2 cellular contexts compared by ENCODE assay signal in the genomic region with DNA sequence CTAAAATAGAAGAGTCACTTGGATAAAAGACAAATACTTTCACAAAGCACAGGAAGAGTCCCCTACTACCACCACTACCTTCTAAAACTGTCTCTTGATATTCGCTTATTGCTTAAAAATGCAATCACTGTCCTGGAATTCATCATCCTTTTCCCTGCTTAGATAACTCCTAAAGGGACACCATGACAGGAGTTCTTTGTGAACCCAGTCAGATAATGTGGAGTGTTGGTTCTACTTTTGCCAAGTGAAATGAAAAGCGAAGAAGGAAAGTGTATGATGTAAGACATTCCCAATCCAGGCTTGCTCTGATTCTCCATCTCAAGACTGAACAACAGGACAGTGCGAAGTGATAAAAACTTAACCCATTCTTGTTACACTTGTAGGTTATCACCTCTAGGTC.
TF ChIP-seq lines count a peak whose summit lies in the region.

No MANE protein-coding gene starts in this region.

TF ChIP-seq in H1, 55 proteins besides CTCF, POLR2A, EP300 and RAD21:
- TF ChIP-seq TAF7 (optimal IDR thresholded peaks at IDR 0.05; ENCODE audit: borderline replicate concordance, low read depth, low read length) (no peak), EGR1 (IDR thresholded peaks at IDR 0.05; ENCODE audit: borderline replicate concordance, low read depth, low read length) (no peak), KDM4A (IDR thresholded peaks at IDR 0.05; ENCODE audit: low read depth, low read length, severe bottlenecking) (no peak), NANOG (IDR thresholded peaks at IDR 0.05; ENCODE audit: insufficient read depth, low read depth, low read length, poor library complexity, severe bottlenecking) (no peak), SIRT6 (IDR thresholded peaks at IDR 0.05; ENCODE audit: low read length) (no peak), POLR2AphosphoS5 (IDR thresholded peaks at IDR 0.05; ENCODE audit: low read depth, low read length) (no peak), YY1 (IDR thresholded peaks at IDR 0.05; ENCODE audit: low read depth, low read length) (no peak), CTBP2 (IDR thresholded peaks at IDR 0.05; ENCODE audit: borderline replicate concordance, insufficient read depth, insufficient read length, low read length) (no peak)
- TF ChIP-seq, protein P1, sequence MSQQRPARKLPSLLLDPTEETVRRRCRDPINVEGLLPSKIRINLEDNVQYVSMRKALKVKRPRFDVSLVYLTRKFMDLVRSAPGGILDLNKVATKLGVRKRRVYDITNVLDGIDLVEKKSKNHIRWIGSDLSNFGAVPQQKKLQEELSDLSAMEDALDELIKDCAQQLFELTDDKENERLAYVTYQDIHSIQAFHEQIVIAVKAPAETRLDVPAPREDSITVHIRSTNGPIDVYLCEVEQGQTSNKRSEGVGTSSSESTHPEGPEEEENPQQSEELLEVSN (IDR thresholded peaks at IDR 0.05) = no peak
- TF ChIP-seq, protein P2, sequence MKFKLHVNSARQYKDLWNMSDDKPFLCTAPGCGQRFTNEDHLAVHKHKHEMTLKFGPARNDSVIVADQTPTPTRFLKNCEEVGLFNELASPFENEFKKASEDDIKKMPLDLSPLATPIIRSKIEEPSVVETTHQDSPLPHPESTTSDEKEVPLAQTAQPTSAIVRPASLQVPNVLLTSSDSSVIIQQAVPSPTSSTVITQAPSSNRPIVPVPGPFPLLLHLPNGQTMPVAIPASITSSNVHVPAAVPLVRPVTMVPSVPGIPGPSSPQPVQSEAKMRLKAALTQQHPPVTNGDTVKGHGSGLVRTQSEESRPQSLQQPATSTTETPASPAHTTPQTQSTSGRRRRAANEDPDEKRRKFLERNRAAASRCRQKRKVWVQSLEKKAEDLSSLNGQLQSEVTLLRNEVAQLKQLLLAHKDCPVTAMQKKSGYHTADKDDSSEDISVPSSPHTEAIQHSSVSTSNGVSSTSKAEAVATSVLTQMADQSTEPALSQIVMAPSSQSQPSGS (IDR thresholded peaks at IDR 0.05; ENCODE audit: low read length) = no peak

TF ChIP-seq in WTC11, 78 proteins besides CTCF, POLR2A, EP300 and RAD21:
- no peak for TF ChIP-seq ZNF138 (CRISPR knock-in tag; conservative IDR thresholded peaks at IDR 0.05)
- no peak for TF ChIP-seq ZNF423 (CRISPR knock-in tag; IDR thresholded peaks at IDR 0.05)
- TF ChIP-seq, protein P3, sequence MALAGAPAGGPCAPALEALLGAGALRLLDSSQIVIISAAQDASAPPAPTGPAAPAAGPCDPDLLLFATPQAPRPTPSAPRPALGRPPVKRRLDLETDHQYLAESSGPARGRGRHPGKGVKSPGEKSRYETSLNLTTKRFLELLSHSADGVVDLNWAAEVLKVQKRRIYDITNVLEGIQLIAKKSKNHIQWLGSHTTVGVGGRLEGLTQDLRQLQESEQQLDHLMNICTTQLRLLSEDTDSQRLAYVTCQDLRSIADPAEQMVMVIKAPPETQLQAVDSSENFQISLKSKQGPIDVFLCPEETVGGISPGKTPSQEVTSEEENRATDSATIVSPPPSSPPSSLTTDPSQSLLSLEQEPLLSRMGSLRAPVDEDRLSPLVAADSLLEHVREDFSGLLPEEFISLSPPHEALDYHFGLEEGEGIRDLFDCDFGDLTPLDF (CRISPR knock-in tag; IDR thresholded peaks at IDR 0.05) = no peak
- TF ChIP-seq, protein P4, sequence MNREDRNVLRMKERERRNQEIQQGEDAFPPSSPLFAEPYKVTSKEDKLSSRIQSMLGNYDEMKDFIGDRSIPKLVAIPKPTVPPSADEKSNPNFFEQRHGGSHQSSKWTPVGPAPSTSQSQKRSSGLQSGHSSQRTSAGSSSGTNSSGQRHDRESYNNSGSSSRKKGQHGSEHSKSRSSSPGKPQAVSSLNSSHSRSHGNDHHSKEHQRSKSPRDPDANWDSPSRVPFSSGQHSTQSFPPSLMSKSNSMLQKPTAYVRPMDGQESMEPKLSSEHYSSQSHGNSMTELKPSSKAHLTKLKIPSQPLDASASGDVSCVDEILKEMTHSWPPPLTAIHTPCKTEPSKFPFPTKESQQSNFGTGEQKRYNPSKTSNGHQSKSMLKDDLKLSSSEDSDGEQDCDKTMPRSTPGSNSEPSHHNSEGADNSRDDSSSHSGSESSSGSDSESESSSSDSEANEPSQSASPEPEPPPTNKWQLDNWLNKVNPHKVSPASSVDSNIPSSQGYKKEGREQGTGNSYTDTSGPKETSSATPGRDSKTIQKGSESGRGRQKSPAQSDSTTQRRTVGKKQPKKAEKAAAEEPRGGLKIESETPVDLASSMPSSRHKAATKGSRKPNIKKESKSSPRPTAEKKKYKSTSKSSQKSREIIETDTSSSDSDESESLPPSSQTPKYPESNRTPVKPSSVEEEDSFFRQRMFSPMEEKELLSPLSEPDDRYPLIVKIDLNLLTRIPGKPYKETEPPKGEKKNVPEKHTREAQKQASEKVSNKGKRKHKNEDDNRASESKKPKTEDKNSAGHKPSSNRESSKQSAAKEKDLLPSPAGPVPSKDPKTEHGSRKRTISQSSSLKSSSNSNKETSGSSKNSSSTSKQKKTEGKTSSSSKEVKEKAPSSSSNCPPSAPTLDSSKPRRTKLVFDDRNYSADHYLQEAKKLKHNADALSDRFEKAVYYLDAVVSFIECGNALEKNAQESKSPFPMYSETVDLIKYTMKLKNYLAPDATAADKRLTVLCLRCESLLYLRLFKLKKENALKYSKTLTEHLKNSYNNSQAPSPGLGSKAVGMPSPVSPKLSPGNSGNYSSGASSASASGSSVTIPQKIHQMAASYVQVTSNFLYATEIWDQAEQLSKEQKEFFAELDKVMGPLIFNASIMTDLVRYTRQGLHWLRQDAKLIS (CRISPR knock-in tag; IDR thresholded peaks at IDR 0.05; ENCODE audit: borderline replicate concordance) = no peak
- TF ChIP-seq, protein P5, sequence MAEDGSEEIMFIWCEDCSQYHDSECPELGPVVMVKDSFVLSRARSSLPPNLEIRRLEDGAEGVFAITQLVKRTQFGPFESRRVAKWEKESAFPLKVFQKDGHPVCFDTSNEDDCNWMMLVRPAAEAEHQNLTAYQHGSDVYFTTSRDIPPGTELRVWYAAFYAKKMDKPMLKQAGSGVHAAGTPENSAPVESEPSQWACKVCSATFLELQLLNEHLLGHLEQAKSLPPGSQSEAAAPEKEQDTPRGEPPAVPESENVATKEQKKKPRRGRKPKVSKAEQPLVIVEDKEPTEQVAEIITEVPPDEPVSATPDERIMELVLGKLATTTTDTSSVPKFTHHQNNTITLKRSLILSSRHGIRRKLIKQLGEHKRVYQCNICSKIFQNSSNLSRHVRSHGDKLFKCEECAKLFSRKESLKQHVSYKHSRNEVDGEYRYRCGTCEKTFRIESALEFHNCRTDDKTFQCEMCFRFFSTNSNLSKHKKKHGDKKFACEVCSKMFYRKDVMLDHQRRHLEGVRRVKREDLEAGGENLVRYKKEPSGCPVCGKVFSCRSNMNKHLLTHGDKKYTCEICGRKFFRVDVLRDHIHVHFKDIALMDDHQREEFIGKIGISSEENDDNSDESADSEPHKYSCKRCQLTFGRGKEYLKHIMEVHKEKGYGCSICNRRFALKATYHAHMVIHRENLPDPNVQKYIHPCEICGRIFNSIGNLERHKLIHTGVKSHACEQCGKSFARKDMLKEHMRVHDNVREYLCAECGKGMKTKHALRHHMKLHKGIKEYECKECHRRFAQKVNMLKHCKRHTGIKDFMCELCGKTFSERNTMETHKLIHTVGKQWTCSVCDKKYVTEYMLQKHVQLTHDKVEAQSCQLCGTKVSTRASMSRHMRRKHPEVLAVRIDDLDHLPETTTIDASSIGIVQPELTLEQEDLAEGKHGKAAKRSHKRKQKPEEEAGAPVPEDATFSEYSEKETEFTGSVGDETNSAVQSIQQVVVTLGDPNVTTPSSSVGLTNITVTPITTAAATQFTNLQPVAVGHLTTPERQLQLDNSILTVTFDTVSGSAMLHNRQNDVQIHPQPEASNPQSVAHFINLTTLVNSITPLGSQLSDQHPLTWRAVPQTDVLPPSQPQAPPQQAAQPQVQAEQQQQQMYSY (CRISPR knock-in tag; IDR thresholded peaks at IDR 0.05) = no peak
- TF ChIP-seq FOXJ3 (CRISPR knock-in tag; IDR thresholded peaks at IDR 0.05; ENCODE audit: borderline replicate concordance) = no peak
- TF ChIP-seq, protein P6, sequence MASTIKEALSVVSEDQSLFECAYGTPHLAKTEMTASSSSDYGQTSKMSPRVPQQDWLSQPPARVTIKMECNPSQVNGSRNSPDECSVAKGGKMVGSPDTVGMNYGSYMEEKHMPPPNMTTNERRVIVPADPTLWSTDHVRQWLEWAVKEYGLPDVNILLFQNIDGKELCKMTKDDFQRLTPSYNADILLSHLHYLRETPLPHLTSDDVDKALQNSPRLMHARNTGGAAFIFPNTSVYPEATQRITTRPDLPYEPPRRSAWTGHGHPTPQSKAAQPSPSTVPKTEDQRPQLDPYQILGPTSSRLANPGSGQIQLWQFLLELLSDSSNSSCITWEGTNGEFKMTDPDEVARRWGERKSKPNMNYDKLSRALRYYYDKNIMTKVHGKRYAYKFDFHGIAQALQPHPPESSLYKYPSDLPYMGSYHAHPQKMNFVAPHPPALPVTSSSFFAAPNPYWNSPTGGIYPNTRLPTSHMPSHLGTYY (CRISPR knock-in tag; IDR thresholded peaks at IDR 0.05) = no peak
- no peak for TF ChIP-seq NFE2L1 (CRISPR knock-in tag; IDR thresholded peaks at IDR 0.05)
- TF ChIP-seq, protein P7, sequence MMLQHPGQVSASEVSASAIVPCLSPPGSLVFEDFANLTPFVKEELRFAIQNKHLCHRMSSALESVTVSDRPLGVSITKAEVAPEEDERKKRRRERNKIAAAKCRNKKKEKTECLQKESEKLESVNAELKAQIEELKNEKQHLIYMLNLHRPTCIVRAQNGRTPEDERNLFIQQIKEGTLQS (CRISPR knock-in tag; conservative IDR thresholded peaks at IDR 0.05) = no peak
